Comparison of ENCODE assay signal across 15 cellular contexts in the genomic region with DNA sequence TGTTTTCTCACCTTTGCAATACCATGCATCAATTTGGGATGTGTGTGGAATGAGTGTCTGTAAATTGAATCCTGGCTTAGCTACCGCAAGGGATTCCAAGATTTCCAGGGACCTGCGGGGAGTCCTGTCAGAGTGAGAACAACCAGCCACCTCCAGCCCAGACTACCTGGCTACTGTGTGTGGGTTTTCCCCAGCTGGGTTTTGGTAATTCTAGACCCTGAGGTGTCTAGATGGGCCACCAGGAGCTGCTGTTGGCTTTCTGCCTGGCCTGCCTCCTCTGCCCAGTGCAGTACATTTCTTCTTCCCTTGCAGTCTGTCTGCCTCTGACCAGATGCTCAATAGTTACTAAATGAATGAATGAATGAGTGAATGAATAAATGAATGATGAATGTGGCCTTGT. TPM values are rescaled to one million over a fixed set of nuclear protein-coding genes. Genes with fewer than 3 reads are reported as not detected.
A peak's percentile ranks its signal among the peaks of the same experiment; 100 is the strongest.
DNase-seq lines count a peak whose midpoint lies in the region; ATAC-seq and TF ChIP-seq lines count a peak whose summit lies in the region.
"Had no signal": no experiment of that assay in that cellular context is flagged by ENCODE, and none has a peak within 500 bp of the region (broad histone marks: within the 10 kb centered on the region; RNA-seq: fewer than 3 reads in every experiment).

No MANE protein-coding gene starts in this region.

- no peaks in the 10 kb centered on the region for H3K4me1 Mint-ChIP-seq in activated CD8-positive, alpha-beta T cell treated with anti-CD3 and anti-CD28 coated beads, Interleukin-2, amount 10 ng/mL, durations not matched to agents 7 days and 5 days (ENCODE audit: low read depth)
- H3K4me1 Mint-ChIP-seq: CD14-positive monocyte had no signal

- peak overlapping the region; percentile 36; the same call in 1 of the 3 replicates for H2BK15ac ChIP-seq in IMR-90 (ENCODE audit: low read depth, low read length)

- no peak overlapping the region for H3K4me3 Mint-ChIP-seq in activated CD8-positive, alpha-beta T cell treated with anti-CD3 and anti-CD28 coated beads, Interleukin-2, amount 10 ng/mL, durations not matched to agents 7 days and 5 days
- H3K4me3 Mint-ChIP-seq: CD14-positive monocyte; CD4-positive, alpha-beta memory T cell; IgD-negative memory B cell had no signal

- H2AK5ac ChIP-seq in IMR-90 (ENCODE audit: low read depth, low read length) = 0 out of 2 replicates have a peak overlapping the region, but pooled peaks have one; percentile 27

- ATAC-seq in IMR-90 (ENCODE audit: low read depth) = no peak
- no peak for ATAC-seq in activated CD8-positive, alpha-beta T cell treated with anti-CD3 and anti-CD28 coated beads, Interleukin-2, amount 10 ng/mL, durations not matched to agents 7 days and 5 days
- no peak for ATAC-seq in GM18909 (IDR thresholded peaks at IDR 0.05; ENCODE audit: poor library complexity, unreplicated experiment)

- H3K79me1 ChIP-seq in IMR-90 (ENCODE audit: low read depth in 1 of 2, low read length in 2 of 2) = no peaks in the 10 kb centered on the region

- no peak overlapping the region for H3K4me2 ChIP-seq in IMR-90 (ENCODE audit: low read depth, low read length)
- H3K4me2 ChIP-seq: BLaER1 had no signal

- TF ChIP-seq POLR2A in IMR-90 (IDR thresholded peaks at IDR 0.05; ENCODE audit: low read depth, low read length) = no peak

- H2AFZ ChIP-seq in IMR-90 (replicated peaks; ENCODE audit: low read length, poor library complexity) = no peak overlapping the region

- H2AK9ac ChIP-seq in IMR-90 (replicated peaks; ENCODE audit: low read depth, low read length, poor library complexity) = no peak overlapping the region

- peaks cover 15% of the 10 kb centered on the region for H3K4me1 ChIP-seq in IMR-90 (ENCODE audit: control insufficient read depth, insufficient read depth, low read length)
- H3K4me1 ChIP-seq: BLaER1 had no signal

- intact Hi-C loops in IMR-90 (cut with micrococcal nuclease) = no loop called here

- peaks cover 18% of the 10 kb centered on the region for H3K9me1 ChIP-seq in IMR-90 (ENCODE audit: insufficient read depth, low read length)

- no peak overlapping the region for H3K27ac Mint-ChIP-seq in activated CD8-positive, alpha-beta T cell treated with anti-CD3 and anti-CD28 coated beads, Interleukin-2, amount 10 ng/mL, durations not matched to agents 7 days and 5 days
- H3K27ac Mint-ChIP-seq: CD14-positive monocyte; CD4-positive, alpha-beta memory T cell; IgD-negative memory B cell had no signal

- no TSS peak for BruUV-seq in IMR-90 (replicated peaks; lab: Mats Ljungman, UMichigan)

- H3K23ac ChIP-seq in IMR-90 (ENCODE audit: low read depth, low read length) = no peak overlapping the region

- no peak overlapping the region for H3K18ac ChIP-seq in IMR-90 (ENCODE audit: low read depth, low read length)

- POLR2A ChIA-PET in IMR-90 (lab: Charles Lee; ENCODE audit: unreplicated experiment) = interaction anchor here (0.5 kb wide), 1 partner anchor 249 kb away, joined by 3 read pairs; no protein-coding TSS in a partner anchor
- POLR2A ChIA-PET in activated CD8-positive, alpha-beta T cell treated with anti-CD3 and anti-CD28 coated beads, Interleukin-2, amount 10 ng/mL, durations not matched to agents 7 days and 5 days (lab: Charles Lee) = no interaction called here

- H3K36me3 ChIP-seq in IMR-90 (ENCODE audit: control insufficient read depth, insufficient read depth, low read length) = no peaks in the 10 kb centered on the region
- H3K36me3 ChIP-seq: BLaER1 had no signal

- TF ChIP-seq RAD21 in IMR-90 (IDR thresholded peaks at IDR 0.05; ENCODE audit: low read length) = no peak

- H2BK120ac ChIP-seq in IMR-90 (ENCODE audit: low read depth, low read length) = peak overlapping the region; percentile 34; the same call in 1 of the 2 replicates

- H3K9ac ChIP-seq in IMR-90 (ENCODE audit: low read depth, low read length) = no peak overlapping the region
- H3K9ac ChIP-seq: BLaER1 had no signal

- DNase-seq in DMS 273 (lab: John Stamatoyannopoulos, UW; ENCODE audit: unreplicated experiment) (peak; percentile 14), DMS 273 treated with DMSO at 0.1 percent for 48 hours (lab: John Stamatoyannopoulos, UW) (no peak), IMR-90 (no peak), choroid plexus epithelial cell (ENCODE audit: low read depth) (no peak), inferior parietal cortex (ENCODE audit: extremely low spot score) (no peak)
- no peak for DNase-seq in activated CD8-positive, alpha-beta T cell treated with anti-CD3 and anti-CD28 coated beads, Interleukin-2, amount 10 ng/mL, durations not matched to agents 7 days and 5 days
- DNase-seq: CD4-positive, alpha-beta memory T cell; GDM1; HCEC 1CT; KBM-7 had no signal

- CTCF ChIA-PET in IMR-90 (lab: Yijun Ruan, JAX) = no interaction called here
- CTCF ChIA-PET in activated CD8-positive, alpha-beta T cell treated with anti-CD3 and anti-CD28 coated beads, Interleukin-2, amount 10 ng/mL, durations not matched to agents 7 days and 5 days (lab: Charles Lee) = interaction anchor here (1.4 to 5.9 kb wide), 4 partner anchors 8 to 240 kb away, joined by 4 to 74 read pairs (median 6); no protein-coding TSS in a partner anchor

- no CpG with 5 or more reads among the region's 2 CpGs for WGBS in IMR-90 (ENCODE audit: extremely low coverage in 2 of 2, insufficient read length in 1 of 2), 2 experiments

- no peak overlapping the region for H4K5ac ChIP-seq in IMR-90 (ENCODE audit: low read depth, low read length)

- dilution Hi-C loops in IMR-90 (cut with HindIII; ENCODE audit: low sequenced_read_pairs, unreplicated experiment) = no loop called here

- H3K36me3 Mint-ChIP-seq in activated CD8-positive, alpha-beta T cell treated with anti-CD3 and anti-CD28 coated beads, Interleukin-2, amount 10 ng/mL, durations not matched to agents 7 days and 5 days (ENCODE audit: low read depth) = no peaks in the 10 kb centered on the region
- H3K36me3 Mint-ChIP-seq: CD14-positive monocyte; CD4-positive, alpha-beta memory T cell; IgD-negative memory B cell had no signal

- H3K4me3 ChIP-seq in IMR-90 (ENCODE audit: insufficient read depth, low read depth, low read length) (no peak overlapping the region), choroid plexus epithelial cell (ENCODE audit: low read depth, low read length) (no peak overlapping the region)
- H3K4me3 ChIP-seq: BLaER1 had no signal

- H2BK5ac ChIP-seq in IMR-90 (ENCODE audit: low read depth, low read length, poor library complexity, severe bottlenecking) = no peak overlapping the region

- no peak overlapping the region for H4K91ac ChIP-seq in IMR-90 (ENCODE audit: insufficient read depth, low read depth, low read length)

- H2BK20ac ChIP-seq in IMR-90 (ENCODE audit: low read depth, low read length) = peak overlapping the region; percentile 59; the same call in 1 of the 2 replicates

- H3K9me3 Mint-ChIP-seq in activated CD8-positive, alpha-beta T cell treated with anti-CD3 and anti-CD28 coated beads, Interleukin-2, amount 10 ng/mL, durations not matched to agents 7 days and 5 days (ENCODE audit: insufficient read depth) = no peaks in the 10 kb centered on the region

- no peaks in the 10 kb centered on the region for H4K20me1 ChIP-seq in IMR-90 (ENCODE audit: insufficient read depth, low read length)
- H4K20me1 ChIP-seq: BLaER1 had no signal

- no peak overlapping the region for H3K56ac ChIP-seq in IMR-90 (ENCODE audit: extremely low read depth, insufficient read depth, low read length)

- H3K14ac ChIP-seq in IMR-90 (replicated peaks; ENCODE audit: low read depth, low read length) = no peak overlapping the region

- no peak overlapping the region for H3K4ac ChIP-seq in IMR-90 (ENCODE audit: low read depth, low read length)

- TF ChIP-seq CTCF in IMR-90 (conservative IDR thresholded peaks at IDR 0.05; ENCODE audit: low read depth, low read length) (no peak), choroid plexus epithelial cell (conservative IDR thresholded peaks at IDR 0.05; ENCODE audit: low read depth, low read length) (peak; percentile 14)

- peaks cover 2% of the 10 kb centered on the region for H3K27me3 ChIP-seq in IMR-90 (ENCODE audit: control insufficient read depth, insufficient read depth, low read length)
- H3K27me3 ChIP-seq: BLaER1 had no signal

- H3K27ac ChIP-seq in IMR-90 (ENCODE audit: insufficient read depth, low read length) = no peak overlapping the region
- H3K27ac ChIP-seq: 22Rv1, BLaER1 had no signal

- H4K8ac ChIP-seq in IMR-90 (ENCODE audit: low read depth in 2 of 2, low read length in 2 of 2) = no peak overlapping the region

- H3K27me3 Mint-ChIP-seq in activated CD8-positive, alpha-beta T cell treated with anti-CD3 and anti-CD28 coated beads, Interleukin-2, amount 10 ng/mL, durations not matched to agents 7 days and 5 days (ENCODE audit: low read depth) = peaks cover 36% of the 10 kb centered on the region

- no peaks in the 10 kb centered on the region for H3K9me3 ChIP-seq in IMR-90 (ENCODE audit: control insufficient read depth, insufficient read depth, low read length)
- H3K9me3 ChIP-seq: BLaER1 had no signal

- in situ Hi-C loops in IMR-90 (cut with MboI; ENCODE audit: low sequenced_read_pairs) = no loop called here

TF ChIP-seq in IMR-90, 13 proteins besides CTCF, POLR2A, EP300 and RAD21 (continues in another document):
- no peak for TF ChIP-seq MXI1 (IDR thresholded peaks at IDR 0.05; ENCODE audit: borderline replicate concordance, low read depth, low read length)
- no peak for TF ChIP-seq MAFK (IDR thresholded peaks at IDR 0.05; ENCODE audit: low read depth, low read length)
- no peak for TF ChIP-seq RCOR1 (IDR thresholded peaks at IDR 0.05; ENCODE audit: insufficient replicate concordance, low read length)
- no peak for TF ChIP-seq RFX5 (IDR thresholded peaks at IDR 0.05; ENCODE audit: low read depth, low read length)
- no peak for TF ChIP-seq SMC3 (IDR thresholded peaks at IDR 0.05; ENCODE audit: low read depth, low read length)
- no peak for TF ChIP-seq CEBPB (IDR thresholded peaks at IDR 0.05; ENCODE audit: low read depth, low read length)
- TF ChIP-seq, protein P1, sequence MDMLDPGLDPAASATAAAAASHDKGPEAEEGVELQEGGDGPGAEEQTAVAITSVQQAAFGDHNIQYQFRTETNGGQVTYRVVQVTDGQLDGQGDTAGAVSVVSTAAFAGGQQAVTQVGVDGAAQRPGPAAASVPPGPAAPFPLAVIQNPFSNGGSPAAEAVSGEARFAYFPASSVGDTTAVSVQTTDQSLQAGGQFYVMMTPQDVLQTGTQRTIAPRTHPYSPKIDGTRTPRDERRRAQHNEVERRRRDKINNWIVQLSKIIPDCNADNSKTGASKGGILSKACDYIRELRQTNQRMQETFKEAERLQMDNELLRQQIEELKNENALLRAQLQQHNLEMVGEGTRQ (IDR thresholded peaks at IDR 0.05; ENCODE audit: low read depth, low read length) = no peak
- TF ChIP-seq NFE2L2 (IDR thresholded peaks at IDR 0.05; ENCODE audit: low read depth, low read length) = no peak
- no peak for TF ChIP-seq MAZ (IDR thresholded peaks at IDR 0.05; ENCODE audit: borderline replicate concordance, low read depth, low read length)

RNA-seq across cellular contexts. Expression of gene CORO2B, which starts 32.5 kb away (rescaled TPM):
- total RNA-seq in IMR-90 (2012; rRNA removed) = 9.3 and 9.7 TPM in 2 replicates
- polyA plus RNA-seq in IMR-90 (2012; rRNA removed) = 39.3 and 43.2 TPM in 2 replicates
- polyA plus RNA-seq in IMR-90 (2012; cell fraction: cytosol; rRNA removed) = 29.1 and 32.4 TPM in 2 replicates
- polyA plus RNA-seq in IMR-90 (2012; cell fraction: nucleus; rRNA removed; ENCODE audit: low replicate concordance) = 24.4 and 27.5 TPM in 2 replicates
- total RNA-seq in activated CD8-positive, alpha-beta T cell treated with anti-CD3 and anti-CD28 coated beads, Interleukin-2, amount 10 ng/mL, durations not matched to agents 7 days and 5 days = not detected
- total RNA-seq: CD4-positive, alpha-beta memory T cell had no signal
- polyA plus RNA-seq: CD14-positive monocyte; CD4-positive, alpha-beta memory T cell had no signal

Comparison
In these comparisons a context has a peak if more than half of its experiments do, and no peak if none do; other contexts are left out.
1. RNA of gene CORO2B, which starts 32.5 kb away (total RNA-seq): 9.3 to 9.7 TPM in IMR-90; not detected in activated CD8-positive, alpha-beta T cell treated with anti-CD3 and anti-CD28 coated beads, Interleukin-2, amount 10 ng/mL, durations not matched to agents 7 days and 5 days; every median in the first group is over 10 times any median in the second.